Comparison of ENCODE assay signal across 20 cellular contexts in genomic region chr3:122457706-122458105, GRCh38. TPM values are rescaled to one million over a fixed set of nuclear protein-coding genes. Genes with fewer than 3 reads are reported as not detected.
DNase-seq lines count a peak whose midpoint lies in the region; ATAC-seq and TF ChIP-seq lines count a peak whose summit lies in the region.
"Had no signal": no experiment of that assay in that cellular context is flagged by ENCODE, and none has a peak within 500 bp of the region (broad histone marks: within the 10 kb centered on the region; RNA-seq: fewer than 3 reads in every experiment).

No MANE protein-coding gene starts in this region.

- CTCF ChIA-PET in activated CD8-positive, alpha-beta T cell treated with anti-CD3 and anti-CD28 coated beads for 36 hours (lab: Charles Lee), result interaction anchor here (0.8 to 1.8 kb wide), 9 partner anchors 18 to 230 kb away, joined by 3 to 17 read pairs (median 3); partner anchors contain the start of genes PARP14 and WDR5B
- CTCF ChIA-PET in activated CD8-positive, alpha-beta T cell treated with anti-CD3 and anti-CD28 coated beads, Interleukin-2, amount 10 ng/mL, durations not matched to agents 7 days and 5 days (lab: Charles Lee), result interaction anchor here (0.6 to 1.8 kb wide), 11 partner anchors 11 to 223 kb away, joined by 3 to 13 read pairs (median 4); partner anchors contain the start of gene PARP14

- TF ChIP-seq CTCF in activated CD8-positive, alpha-beta T cell treated with anti-CD3 and anti-CD28 coated beads for 36 hours (IDR thresholded peaks at IDR 0.05), result no peak
- TF ChIP-seq CTCF in right lobe of liver (IDR thresholded peaks at IDR 0.05), result no peak

- H3K4me3 Mint-ChIP-seq in activated CD8-positive, alpha-beta T cell treated with anti-CD3 and anti-CD28 coated beads for 36 hours, result no peak overlapping the region
- no peak overlapping the region for H3K4me3 Mint-ChIP-seq in activated CD8-positive, alpha-beta T cell treated with anti-CD3 and anti-CD28 coated beads, Interleukin-2, amount 10 ng/mL, durations not matched to agents 7 days and 5 days
- H3K4me3 Mint-ChIP-seq in activated T-helper 17 cell treated with anti-CD3 and anti-CD28 coated beads, Interleukin-2, amount 50 U/mL, for 72 hours, result no peak overlapping the region
- H3K4me3 Mint-ChIP-seq: HFFc6 had no signal

- no peak overlapping the region for H3K4me3 ChIP-seq in right lobe of liver
- H3K4me3 ChIP-seq: K562, MG63, SJSA1 had no signal

- no peaks in the 10 kb centered on the region for H3K27me3 Mint-ChIP-seq in activated CD8-positive, alpha-beta T cell treated with anti-CD3 and anti-CD28 coated beads for 36 hours
- H3K27me3 Mint-ChIP-seq in activated CD8-positive, alpha-beta T cell treated with anti-CD3 and anti-CD28 coated beads, Interleukin-2, amount 10 ng/mL, durations not matched to agents 7 days and 5 days (ENCODE audit: low read depth), result no peaks in the 10 kb centered on the region
- H3K27me3 Mint-ChIP-seq in activated T-helper 17 cell treated with anti-CD3 and anti-CD28 coated beads, Interleukin-2, amount 50 U/mL, for 72 hours, result no peaks in the 10 kb centered on the region

- no peaks in the 10 kb centered on the region for H3K9me3 ChIP-seq in right lobe of liver
- H3K9me3 ChIP-seq: MG63, SJSA1 had no signal

- H3K36me3 Mint-ChIP-seq in activated CD8-positive, alpha-beta T cell treated with anti-CD3 and anti-CD28 coated beads for 36 hours (ENCODE audit: low read depth), result peaks cover 20% of the 10 kb centered on the region
- H3K36me3 Mint-ChIP-seq in activated CD8-positive, alpha-beta T cell treated with anti-CD3 and anti-CD28 coated beads, Interleukin-2, amount 10 ng/mL, durations not matched to agents 7 days and 5 days (ENCODE audit: low read depth), result peaks cover 37% of the 10 kb centered on the region
- H3K36me3 Mint-ChIP-seq in activated T-helper 17 cell treated with anti-CD3 and anti-CD28 coated beads, Interleukin-2, amount 50 U/mL, for 72 hours (ENCODE audit: low read depth), result peaks cover 94% of the 10 kb centered on the region

- no peak for TF ChIP-seq POLR2A in right lobe of liver (IDR thresholded peaks at IDR 0.05)

- POLR2A ChIA-PET in activated CD8-positive, alpha-beta T cell treated with anti-CD3 and anti-CD28 coated beads for 36 hours (lab: Charles Lee), result interaction anchor here (0.9 kb wide), 1 partner anchor 57 kb away, joined by 3 read pairs; the partner anchor contains the start of gene KPNA1
- POLR2A ChIA-PET in activated CD8-positive, alpha-beta T cell treated with anti-CD3 and anti-CD28 coated beads, Interleukin-2, amount 10 ng/mL, durations not matched to agents 7 days and 5 days (lab: Charles Lee), result interaction anchor here (1.3 kb wide), 1 partner anchor 42 kb away, joined by 3 read pairs; the partner anchor contains the start of gene WDR5B

- intact Hi-C loops in activated CD8-positive, alpha-beta T cell treated with anti-CD3 and anti-CD28 coated beads for 36 hours (cut with micrococcal nuclease), result no loop called here
- intact Hi-C loops in right lobe of liver (cut with DNase I), result no loop called here

- DNase-seq in activated CD8-positive, alpha-beta T cell treated with anti-CD3 and anti-CD28 coated beads for 36 hours, result no peak
- no peak for DNase-seq in activated CD8-positive, alpha-beta T cell treated with anti-CD3 and anti-CD28 coated beads, Interleukin-2, amount 10 ng/mL, durations not matched to agents 7 days and 5 days
- no peak for DNase-seq in right lobe of liver
- DNase-seq in middle frontal gyrus (ENCODE audit: extremely low spot score, low spot score), result no peak
- no peak for DNase-seq in substantia nigra (lab: John Stamatoyannopoulos, UW)
- DNase-seq in anterior cingulate cortex (lab: John Stamatoyannopoulos, UW), result no peak
- DNase-seq: EL, GF-D8, HFFc6, MG63, NCI-H1048, NCI-H1417 treated with DMSO at 0.1 percent for 48 hours, NCI-H187, NCI-H446, NCI-H526 had no signal

- no peak for ATAC-seq in activated CD8-positive, alpha-beta T cell treated with anti-CD3 and anti-CD28 coated beads for 36 hours
- no peak for ATAC-seq in activated CD8-positive, alpha-beta T cell treated with anti-CD3 and anti-CD28 coated beads, Interleukin-2, amount 10 ng/mL, durations not matched to agents 7 days and 5 days
- ATAC-seq in activated T-helper 17 cell treated with anti-CD3 and anti-CD28 coated beads, Interleukin-2, amount 50 U/mL, for 72 hours (replicated peaks), result no peak
- ATAC-seq in right lobe of liver, result peak; percentile 14 to 55 (median 39)
- ATAC-seq: K562, Right ventricle myocardium inferior had no signal

- no peaks in the 10 kb centered on the region for H3K27me3 ChIP-seq in right lobe of liver
- H3K27me3 ChIP-seq: MG63, SJSA1 had no signal

- H3K27ac ChIP-seq in right lobe of liver (peak overlapping the region; percentile 9 to 90 (median 84)), substantia nigra (ENCODE audit: low read depth, low read length, poor library complexity, severe bottlenecking) (no peak overlapping the region)
- H3K27ac ChIP-seq: C4-2B, SJSA1 had no signal

- H3K4me1 Mint-ChIP-seq in activated CD8-positive, alpha-beta T cell treated with anti-CD3 and anti-CD28 coated beads for 36 hours (ENCODE audit: low read depth), result peaks cover 7% of the 10 kb centered on the region
- no peaks in the 10 kb centered on the region for H3K4me1 Mint-ChIP-seq in activated CD8-positive, alpha-beta T cell treated with anti-CD3 and anti-CD28 coated beads, Interleukin-2, amount 10 ng/mL, durations not matched to agents 7 days and 5 days (ENCODE audit: low read depth)
- peaks cover 4% of the 10 kb centered on the region for H3K4me1 Mint-ChIP-seq in activated T-helper 17 cell treated with anti-CD3 and anti-CD28 coated beads, Interleukin-2, amount 50 U/mL, for 72 hours

- H3K36me3 ChIP-seq in right lobe of liver, result peaks cover 0 to 16% (median 5%) of the 10 kb centered on the region in 4 donors

- whole genome bisulfite sequencing in right lobe of liver (ENCODE audit: insufficient coverage, low coverage, low lambda C conversion rate, missing lambda C conversion rate), result 52% methylated on average over 2 of the region's 2 CpGs

- H3K27ac Mint-ChIP-seq in activated CD8-positive, alpha-beta T cell treated with anti-CD3 and anti-CD28 coated beads for 36 hours, result peak overlapping the region; percentile 52
- H3K27ac Mint-ChIP-seq in activated CD8-positive, alpha-beta T cell treated with anti-CD3 and anti-CD28 coated beads, Interleukin-2, amount 10 ng/mL, durations not matched to agents 7 days and 5 days, result no peak overlapping the region
- H3K27ac Mint-ChIP-seq in activated T-helper 17 cell treated with anti-CD3 and anti-CD28 coated beads, Interleukin-2, amount 50 U/mL, for 72 hours, result peak overlapping the region; percentile 11
- H3K27ac Mint-ChIP-seq: HFFc6 had no signal

- no peaks in the 10 kb centered on the region for H3K9me3 Mint-ChIP-seq in activated CD8-positive, alpha-beta T cell treated with anti-CD3 and anti-CD28 coated beads for 36 hours
- H3K9me3 Mint-ChIP-seq in activated CD8-positive, alpha-beta T cell treated with anti-CD3 and anti-CD28 coated beads, Interleukin-2, amount 10 ng/mL, durations not matched to agents 7 days and 5 days (ENCODE audit: insufficient read depth), result no peaks in the 10 kb centered on the region
- H3K9me3 Mint-ChIP-seq in activated T-helper 17 cell treated with anti-CD3 and anti-CD28 coated beads, Interleukin-2, amount 50 U/mL, for 72 hours, result no peaks in the 10 kb centered on the region
- H3K9me3 Mint-ChIP-seq: HFFc6 had no signal

- H3K4me1 ChIP-seq in right lobe of liver, result peaks cover 0 to 60% (median 30%) of the 10 kb centered on the region in 4 donors
- H3K4me1 ChIP-seq: SJSA1 had no signal

RNA-seq across cellular contexts. Expression of gene WDR5B, which starts 41.8 kb away (rescaled TPM):
- total RNA-seq in activated CD8-positive, alpha-beta T cell treated with anti-CD3 and anti-CD28 coated beads for 36 hours, result 1 to 10 TPM; 3.2 to 3.4 TPM
- 1 to 10 TPM; 4.5 to 5.1 TPM for total RNA-seq in activated CD8-positive, alpha-beta T cell treated with anti-CD3 and anti-CD28 coated beads, Interleukin-2, amount 10 ng/mL, durations not matched to agents 7 days and 5 days
- 1 to 10 TPM; 2.3 to 4.0 TPM for total RNA-seq in activated T-helper 17 cell treated with anti-CD3 and anti-CD28 coated beads, Interleukin-2, amount 50 U/mL, for 72 hours
- total RNA-seq in right lobe of liver, result 1 to 10 TPM; 1.4 to 4.0 (median 2.1) TPM

RNA-seq across cellular contexts. Expression of gene KPNA1, which starts 57.0 kb away (rescaled TPM):
- 10 to 100 TPM; 46.6 to 47.4 TPM for total RNA-seq in activated CD8-positive, alpha-beta T cell treated with anti-CD3 and anti-CD28 coated beads for 36 hours
- total RNA-seq in activated CD8-positive, alpha-beta T cell treated with anti-CD3 and anti-CD28 coated beads, Interleukin-2, amount 10 ng/mL, durations not matched to agents 7 days and 5 days, result 10 to 100 TPM; 58.8 to 60.2 TPM
- 10 to 100 TPM; 29.2 to 47.9 TPM for total RNA-seq in activated T-helper 17 cell treated with anti-CD3 and anti-CD28 coated beads, Interleukin-2, amount 50 U/mL, for 72 hours
- total RNA-seq in right lobe of liver, result 10 to 100 TPM; 33.7 to 61.3 (median 51.2) TPM

Comparison
In these comparisons a context has a peak if more than half of its experiments do, and no peak if none do; other contexts are left out.
1. ATAC-seq: peak in right lobe of liver (4 of 4); none in activated CD8-positive, alpha-beta T cell treated with anti-CD3 and anti-CD28 coated beads for 36 hours (single experiment), activated CD8-positive, alpha-beta T cell treated with anti-CD3 and anti-CD28 coated beads, Interleukin-2, amount 10 ng/mL, durations not matched to agents 7 days and 5 days (single experiment) and activated T-helper 17 cell treated with anti-CD3 and anti-CD28 coated beads, Interleukin-2, amount 50 U/mL, for 72 hours (single experiment).